Comparison of ENCODE assay signal across 37 cellular contexts in the genomic region with DNA sequence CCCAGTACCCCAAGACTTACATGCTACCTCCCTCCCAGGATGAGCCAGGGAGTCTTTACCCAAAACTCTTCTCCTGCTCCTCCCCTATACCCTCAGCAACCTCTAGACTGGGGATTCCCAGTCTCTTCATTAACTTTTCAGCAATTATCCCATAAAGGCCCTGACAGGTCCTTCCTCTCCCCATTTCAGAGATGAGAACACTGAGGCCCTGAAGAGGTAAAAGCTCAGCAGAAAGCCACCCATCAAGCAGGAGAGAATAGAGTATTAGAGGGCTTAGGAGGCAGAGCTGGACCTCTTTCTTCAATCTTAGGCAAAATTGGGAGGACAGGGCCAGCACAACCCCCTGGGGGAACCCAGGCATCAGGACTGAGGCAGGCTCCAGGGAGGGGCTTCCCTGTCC. TPM values are rescaled to one million over a fixed set of nuclear protein-coding genes. Genes with fewer than 3 reads are reported as not detected.
"Had no signal": no experiment of that assay in that cellular context is flagged by ENCODE, and none has a peak within 500 bp of the region (broad histone marks: within the 10 kb centered on the region; RNA-seq: fewer than 3 reads in every experiment).

No MANE protein-coding gene starts in this region.

- H3K36me3 ChIP-seq: adrenal gland, MG63, Peyer's patch had no signal

- H3K27me3 ChIP-seq: Peyer's patch had no signal

- H3K4me1 ChIP-seq: adrenal gland had no signal

- H3K27ac ChIP-seq: adrenal gland, Peyer's patch, VCaP had no signal

- H3K4me3 Mint-ChIP-seq: activated B cell treated with CpG ODN at 0.5 μM for 24 hours; activated CD4-positive, alpha-beta memory T cell treated with anti-CD3 and anti-CD28 coated beads for 36 hours; activated naive CD4-positive, alpha-beta T cell treated with anti-CD3 and anti-CD28 coated beads for 36 hours; activated T-cell treated with anti-CD3 and anti-CD28 coated beads, Interleukin-2, amount 50 U/mL, for 4 hours; activated T-helper 1 cell treated with anti-CD3 and anti-CD28 coated beads, Interleukin-12 subunit alpha, Interleukin-12 subunit beta, Interleukin-2, Interleukin-4 antibody, amounts not matched to agents 30 ng/mL and 10 ng/mL and 1 ng/mL, durations not matched to agents 14 hours and 24 hours and 36 hours; brain had no signal

- H3K9me3 ChIP-seq: adrenal gland, MG63, Peyer's patch had no signal

- ATAC-seq: activated naive CD4-positive, alpha-beta T cell treated with anti-CD3 and anti-CD28 coated beads, Interleukin-2, amount 50 U/mL, for 72 hours; activated T-cell treated with anti-CD3 and anti-CD28 coated beads, Interleukin-2, amount 50 U/mL, for 4 hours; SK-N-SH treated with all-trans-retinoic acid at 6 μM for 48 hours had no signal

- H3K9me3 Mint-ChIP-seq: activated B cell treated with CpG ODN at 0.5 μM for 24 hours; activated CD4-positive, alpha-beta memory T cell treated with anti-CD3 and anti-CD28 coated beads for 36 hours; activated naive CD4-positive, alpha-beta T cell treated with anti-CD3 and anti-CD28 coated beads for 36 hours; activated naive CD4-positive, alpha-beta T cell treated with anti-CD3 and anti-CD28 coated beads, Interleukin-2, amount 50 U/mL, for 72 hours; activated T-cell treated with anti-CD3 and anti-CD28 coated beads, Interleukin-2, amount 50 U/mL, for 4 hours; activated T-helper 1 cell treated with anti-CD3 and anti-CD28 coated beads, Interleukin-12 subunit alpha, Interleukin-12 subunit beta, Interleukin-2, Interleukin-4 antibody, amounts not matched to agents 30 ng/mL and 10 ng/mL and 1 ng/mL, durations not matched to agents 14 hours and 24 hours and 36 hours had no signal

- H3K36me3 Mint-ChIP-seq: activated CD4-positive, alpha-beta memory T cell treated with anti-CD3 and anti-CD28 coated beads for 36 hours; brain had no signal

- DNase-seq: activated B cell treated with CpG ODN at 0.5 μM for 24 hours; activated CD4-positive, alpha-beta memory T cell treated with anti-CD3 and anti-CD28 coated beads for 36 hours; activated CD4-positive, alpha-beta T cell treated with anti-CD3 and anti-CD28 coated beads for 4 hours; activated CD4-positive, alpha-beta T cell treated with anti-CD3 and anti-CD28 coated beads, Interleukin-2, amount 50 U/mL, for 1 hour; activated CD4-positive, CD25-positive, alpha-beta regulatory T cell treated with anti-CD3 and anti-CD28 coated beads, Interleukin-2, amount 50 U/mL, for 72 hours; activated CD8-positive, alpha-beta memory T cell treated with anti-CD3 and anti-CD28 coated beads, Interleukin-2, amount 50 U/mL, for 4 hours; activated gamma-delta T cell treated with Interleukin-2 at 50 U/mL for 16 hours; activated naive CD4-positive, alpha-beta T cell treated with anti-CD3 and anti-CD28 coated beads for 36 hours; activated T-cell treated with anti-CD3 and anti-CD28 coated beads for 4 hours; activated T-cell treated with anti-CD3 and anti-CD28 coated beads, Interleukin-2, amount 50 U/mL, for 4 hours; adrenal gland; anterior cingulate cortex; caudate nucleus; Kasumi-1; KG1; MG63; NCI-H1048; NCI-H1105 treated with DMSO at 0.1 percent for 48 hours; NCI-H1436; NCI-H1694; NCI-H2029; NCI-H345; NCI-H524 treated with DMSO at 0.1 percent for 48 hours; Peyer's patch; RPMI8226; SHP77 treated with DMSO at 0.1 percent for 48 hours; SW 1271; T-helper 1 cell; T-helper 2 cell; T-helper 9 cell had no signal

- H3K4me3 ChIP-seq: adrenal gland, MG63, Peyer's patch had no signal

- H3K27ac Mint-ChIP-seq: activated B cell treated with CpG ODN at 0.5 μM for 24 hours; activated CD4-positive, alpha-beta memory T cell treated with anti-CD3 and anti-CD28 coated beads for 36 hours; activated naive CD4-positive, alpha-beta T cell treated with anti-CD3 and anti-CD28 coated beads for 36 hours; activated naive CD4-positive, alpha-beta T cell treated with anti-CD3 and anti-CD28 coated beads, Interleukin-2, amount 50 U/mL, for 72 hours; activated T-helper 1 cell treated with anti-CD3 and anti-CD28 coated beads, Interleukin-12 subunit alpha, Interleukin-12 subunit beta, Interleukin-2, Interleukin-4 antibody, amounts not matched to agents 30 ng/mL and 10 ng/mL and 1 ng/mL, durations not matched to agents 14 hours and 24 hours and 36 hours; brain had no signal

RNA-seq across cellular contexts. Expression of a gene that starts 25.4 kb away (rescaled TPM):
- total RNA-seq: bronchial epithelial cell, SK-MEL-5 had no signal
